Comparison of ENCODE assay signal across 10 cellular contexts in genomic region chr17:74325376-74325742, GRCh38. TPM values are rescaled to one million over a fixed set of nuclear protein-coding genes. Genes with fewer than 3 reads are reported as not detected.
A peak's percentile ranks its signal among the peaks of the same experiment; 100 is the strongest.
DNase-seq lines count a peak whose midpoint lies in the region; ATAC-seq and TF ChIP-seq lines count a peak whose summit lies in the region.
"Had no signal": no experiment of that assay in that cellular context is flagged by ENCODE, and none has a peak within 500 bp of the region (broad histone marks: within the 10 kb centered on the region; RNA-seq: fewer than 3 reads in every experiment).

No MANE protein-coding gene starts in this region.

- H3K27ac Mint-ChIP-seq in stimulated activated naive CD8-positive, alpha-beta T cell treated with anti-CD3 and anti-CD28 coated beads, Interleukin-15, amount 100 ng/mL, for 72 hours: no peak overlapping the region

- DNase-seq in stimulated activated naive CD8-positive, alpha-beta T cell treated with anti-CD3 and anti-CD28 coated beads, Interleukin-15, amount 100 ng/mL, for 72 hours: no peak
- no peak for DNase-seq in stimulated activated naive CD8-positive, alpha-beta T cell treated with anti-CD3 and anti-CD28 coated beads, Interleukin-15, Interleukin-2, amounts not matched to agents 100 U/mL and 50 U/mL, for 24 hours
- DNase-seq in esophagus muscularis mucosa (ENCODE audit: extremely low spot score) (no peak), OCI-M2 (lab: John Stamatoyannopoulos, UW; ENCODE audit: unreplicated experiment) (no peak), HAP-1 (ENCODE audit: low spot score in 2 of 2) (no peak), NCI-H1048 (lab: John Stamatoyannopoulos, UW) (no peak)
- DNase-seq: NCI-H1105 treated with DMSO at 0.1 percent for 48 hours had no signal

- in situ Hi-C loops in HAP-1 (cut with MboI; ENCODE audit: low sequenced_read_pairs): no loop called here

- H3K27ac ChIP-seq in esophagus muscularis mucosa (replicated peaks in 1 of 4) (no peak overlapping the region), neural cell (ENCODE audit: low read length) (no peak overlapping the region)
- H3K27ac ChIP-seq: C4-2B had no signal

- H3K9me3 ChIP-seq in esophagus muscularis mucosa: no peaks in the 10 kb centered on the region
- no peaks in the 10 kb centered on the region for H3K9me3 ChIP-seq in neural cell (ENCODE audit: low read length)
- no peaks in the 10 kb centered on the region for H3K9me3 ChIP-seq in HAP-1

- H4K20me1 ChIP-seq in neural cell (ENCODE audit: insufficient read depth): no peaks in the 10 kb centered on the region

- no peaks in the 10 kb centered on the region for H3K9me3 Mint-ChIP-seq in stimulated activated naive CD8-positive, alpha-beta T cell treated with anti-CD3 and anti-CD28 coated beads, Interleukin-15, amount 100 ng/mL, for 72 hours

- 28% methylated on average over 5 of the region's 11 CpGs for WGBS in esophagus muscularis mucosa

- H3K4me2 ChIP-seq in neural cell (ENCODE audit: low read length): no peak overlapping the region

- H3K36me3 ChIP-seq in esophagus muscularis mucosa: no peaks in the 10 kb centered on the region
- no peaks in the 10 kb centered on the region for H3K36me3 ChIP-seq in neural cell (ENCODE audit: insufficient read depth, low read length)
- H3K36me3 ChIP-seq in HAP-1 (replicated peaks): no peaks in the 10 kb centered on the region

- no peaks in the 10 kb centered on the region for H3K9me2 ChIP-seq in neural cell (ENCODE audit: insufficient read depth, low read length)

- TF ChIP-seq EP300 in esophagus muscularis mucosa (IDR thresholded peaks at IDR 0.05) (no peak), neural cell (conservative IDR thresholded peaks at IDR 0.05; ENCODE audit: poor library complexity, severe bottlenecking) (no peak)

- intact Hi-C loops in esophagus muscularis mucosa (cut with DNase I): no loop called here

- H3K4me3 Mint-ChIP-seq in stimulated activated naive CD8-positive, alpha-beta T cell treated with anti-CD3 and anti-CD28 coated beads, Interleukin-15, amount 100 ng/mL, for 72 hours: peak overlapping the region; percentile 31 to 50

- H3K27me3 Mint-ChIP-seq in stimulated activated naive CD8-positive, alpha-beta T cell treated with anti-CD3 and anti-CD28 coated beads, Interleukin-15, amount 100 ng/mL, for 72 hours: peaks cover 67% of the 10 kb centered on the region

- no peak for TF ChIP-seq RAD21 in neural cell (conservative IDR thresholded peaks at IDR 0.05)

- peak; percentile 4 for ATAC-seq in stimulated activated naive CD8-positive, alpha-beta T cell treated with anti-CD3 and anti-CD28 coated beads, Interleukin-15, amount 100 ng/mL, for 72 hours
- no peak for ATAC-seq in stimulated activated naive CD8-positive, alpha-beta T cell treated with anti-CD3 and anti-CD28 coated beads, Interleukin-15, Interleukin-2, amounts not matched to agents 100 U/mL and 50 U/mL, for 24 hours
- ATAC-seq in GM18868 (IDR thresholded peaks at IDR 0.05; ENCODE audit: unreplicated experiment): no peak

- H2AFZ ChIP-seq in neural cell (ENCODE audit: low read depth, low read length): no peak overlapping the region

- H3K4me1 Mint-ChIP-seq in stimulated activated naive CD8-positive, alpha-beta T cell treated with anti-CD3 and anti-CD28 coated beads, Interleukin-15, amount 100 ng/mL, for 72 hours: peaks cover 21% of the 10 kb centered on the region

- H3K4me1 ChIP-seq in esophagus muscularis mucosa: peaks cover 18 to 21% (median 19%) of the 10 kb centered on the region in 4 donors
- H3K4me1 ChIP-seq in HAP-1: no peaks in the 10 kb centered on the region

- TF ChIP-seq CTCF in esophagus muscularis mucosa (IDR thresholded peaks at IDR 0.05) (no peak), neural cell (IDR thresholded peaks at IDR 0.05; ENCODE audit: poor library complexity, severe bottlenecking) (no peak)

- no peaks in the 10 kb centered on the region for H3K79me2 ChIP-seq in neural cell (replicated peaks; ENCODE audit: insufficient read depth, low read length)

- H3K27me3 ChIP-seq in esophagus muscularis mucosa (peaks cover 0 to 62% (median 9%) of the 10 kb centered on the region in 4 donors), neural cell (ENCODE audit: insufficient read depth, low read depth, low read length) (peaks cover 34% of the 10 kb centered on the region), HAP-1 (ENCODE audit: low read depth) (no peaks in the 10 kb centered on the region; the same call in 1 of the 2 replicates)

- H3F3A ChIP-seq in neural cell (ENCODE audit: insufficient read depth, low read length, poor library complexity, severe bottlenecking): no peaks in the 10 kb centered on the region

- no peak for TF ChIP-seq POLR2A in esophagus muscularis mucosa (IDR thresholded peaks at IDR 0.05; ENCODE audit: low read depth)

- H3K4me3 ChIP-seq in esophagus muscularis mucosa (peak overlapping the region; percentile 39 to 56 (median 46)), neural cell (ENCODE audit: low read length) (peak overlapping the region; percentile 45), HAP-1 (no peak overlapping the region)

- H3K9ac ChIP-seq in neural cell (ENCODE audit: low read length): no peak overlapping the region

TF ChIP-seq in neural cell, 6 proteins besides CTCF, POLR2A, EP300 and RAD21:
- TF ChIP-seq MXI1 (conservative IDR thresholded peaks at IDR 0.05; ENCODE audit: poor library complexity, severe bottlenecking) (no peak), TAF1 (IDR thresholded peaks at IDR 0.05; ENCODE audit: low read depth) (no peak), REST (IDR thresholded peaks at IDR 0.05; ENCODE audit: borderline replicate concordance) (no peak), POLR2AphosphoS5 (IDR thresholded peaks at IDR 0.05) (no peak), SMC3 (conservative IDR thresholded peaks at IDR 0.05; ENCODE audit: poor library complexity) (no peak), EZH2 (IDR thresholded peaks at IDR 0.05; ENCODE audit: borderline replicate concordance, insufficient read depth, low read length, poor library complexity, severe bottlenecking) (no peak)
TF ChIP-seq in neural cell: peak in this region for 0.

RNA-seq across cellular contexts. Expression of gene KIF19, which starts 0.7 kb away (rescaled TPM):
- 1 to 10 TPM in 3 of 4 donors, under 1 TPM in 1; under 0.01 to 3.8 (median 1.3) TPM for total RNA-seq in esophagus muscularis mucosa
- polyA plus RNA-seq in neural cell: not detected in 2 replicates
- not detected in 2 replicates for polyA minus RNA-seq in neural cell

RNA-seq across cellular contexts. Expression of gene BTBD17, which starts 36.3 kb away (rescaled TPM):
- total RNA-seq in esophagus muscularis mucosa: under 1 TPM in 1 of 4 donors, not detected in 3; 0.17 TPM
- 5.3 and 8.5 TPM in 2 replicates for polyA plus RNA-seq in neural cell
- polyA minus RNA-seq in neural cell: 6.0 and 7.1 TPM in 2 replicates

RNA-seq across cellular contexts. Expression of gene GPR142, which starts 41.9 kb away (rescaled TPM):
- total RNA-seq in esophagus muscularis mucosa: under 1 TPM in 3 of 4 donors, not detected in 1; 0.39 to 0.83 (median 0.40) TPM
- polyA plus RNA-seq in neural cell: not detected in 2 replicates
- polyA minus RNA-seq in neural cell: not detected in 2 replicates

RNA-seq across cellular contexts. Expression of gene DNAI2, which starts 51.3 kb away (rescaled TPM):
- total RNA-seq in esophagus muscularis mucosa: not detected
- not detected in 2 replicates for polyA plus RNA-seq in neural cell
- polyA minus RNA-seq in neural cell: not detected in 2 replicates
